ENCODE assay signal across 8 cellular contexts in the genomic region with DNA sequence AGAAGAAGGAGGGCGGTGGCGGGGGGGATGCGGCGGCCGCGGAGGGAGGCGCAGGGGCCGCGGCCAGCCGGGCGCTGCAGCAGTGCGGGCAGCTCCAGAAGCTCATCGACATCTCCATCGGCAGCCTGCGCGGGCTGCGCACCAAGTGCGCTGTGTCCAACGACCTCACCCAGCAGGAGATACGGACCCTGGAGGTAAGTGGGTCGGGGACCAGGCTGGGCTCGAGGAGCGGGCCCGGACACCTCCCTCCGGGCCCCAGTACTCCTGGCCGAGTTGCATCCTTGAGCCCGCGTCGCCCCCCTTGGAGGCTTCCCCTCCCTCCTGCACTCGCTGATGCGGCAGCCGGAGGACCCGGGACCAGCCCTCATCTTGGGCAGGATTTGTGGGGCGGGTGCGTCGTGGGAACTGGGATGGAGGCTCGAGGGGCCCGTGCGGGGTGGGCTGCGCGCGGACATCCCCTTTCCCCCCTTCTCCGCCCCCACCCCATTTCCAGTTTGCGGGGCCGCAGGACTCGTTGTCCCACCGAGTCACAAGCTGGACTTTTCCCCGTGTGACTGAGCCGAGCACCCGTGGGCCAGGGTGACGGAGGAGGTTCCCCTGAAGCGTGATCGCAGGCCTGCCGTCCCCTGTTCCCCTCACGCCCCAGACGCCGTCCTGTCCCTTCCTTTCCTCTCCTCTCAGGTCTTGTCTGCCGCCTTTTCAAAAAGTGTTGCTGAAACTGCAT. TPM values are rescaled to one million over a fixed set of nuclear protein-coding genes. Genes with fewer than 3 reads are reported as not detected.
DNase-seq lines count a peak whose midpoint lies in the region; ATAC-seq and TF ChIP-seq lines count a peak whose summit lies in the region.

No MANE protein-coding gene starts in this region.

- no peaks in the 10 kb centered on the region for H3K36me3 ChIP-seq in esophagus squamous epithelium
- H3K36me3 ChIP-seq in osteoblast (ENCODE audit: insufficient read depth, low read length): no peaks in the 10 kb centered on the region

- H3K27ac ChIP-seq in esophagus squamous epithelium (peak overlapping the region; percentile 72 to 89 (median 84)), osteoblast (ENCODE audit: low read depth, low read length) (peak overlapping the region; percentile 28)

- 0% methylated on average over 7 to 23 of the region's 58 CpGs for WGBS in esophagus squamous epithelium, 2 donors

- peak overlapping the region; percentile 59 for H2AFZ ChIP-seq in osteoblast (ENCODE audit: low read length)

- H3K4me2 ChIP-seq in osteoblast (ENCODE audit: insufficient read depth, low read length): peak overlapping the region; percentile 84

- H3K4me1 ChIP-seq in esophagus squamous epithelium (peaks cover 18 to 52% (median 24%) of the 10 kb centered on the region in 3 donors), osteoblast (ENCODE audit: insufficient read depth, low read length) (peaks cover 14% of the 10 kb centered on the region)

- H3K4me3 ChIP-seq in esophagus squamous epithelium (peak overlapping the region; percentile 68 to 91 (median 86)), osteoblast (ENCODE audit: insufficient read depth, low read length) (peak overlapping the region; percentile 79)

- H3K79me2 ChIP-seq in osteoblast (ENCODE audit: insufficient read depth, low read length): no peaks in the 10 kb centered on the region

- intact Hi-C loops in esophagus squamous epithelium (cut with DNase I): loop anchor here (10.0 kb wide), 2 partner anchors 102 to 138 kb away; no protein-coding TSS in a partner anchor

- no peak for TF ChIP-seq POLR2A in esophagus squamous epithelium (IDR thresholded peaks at IDR 0.05)

- ATAC-seq in SK-N-SH treated with all-trans-retinoic acid at 6 μM for 48 hours (peak; percentile 23), HG02973 (IDR thresholded peaks at IDR 0.05; ENCODE audit: unreplicated experiment) (no peak)

- peaks cover 20% of the 10 kb centered on the region for H4K20me1 ChIP-seq in osteoblast (ENCODE audit: insufficient read depth, low read length)

- H3K27me3 ChIP-seq in esophagus squamous epithelium (no peaks in the 10 kb centered on the region), osteoblast (ENCODE audit: insufficient read depth, low read length) (peaks cover 57% of the 10 kb centered on the region)

- TF ChIP-seq CTCF in esophagus squamous epithelium (IDR thresholded peaks at IDR 0.05) (no peak), osteoblast (IDR thresholded peaks at IDR 0.05; ENCODE audit: extremely low read depth, low read depth, low read length) (no peak)

- H3K9me3 ChIP-seq in esophagus squamous epithelium: no peaks in the 10 kb centered on the region
- no peaks in the 10 kb centered on the region for H3K9me3 ChIP-seq in osteoblast (ENCODE audit: low read depth, low read length)

- DNase-seq in NCI-H526 (lab: John Stamatoyannopoulos, UW) (peak; percentile 50 to 79), NCI-H526 treated with DMSO at 0.1 percent for 48 hours (lab: John Stamatoyannopoulos, UW) (no peak), esophagus squamous epithelium (lab: John Stamatoyannopoulos, UW) (no peak), osteoblast (ENCODE audit: insufficient read length, low spot score, missing footprints) (peak; percentile 73), NAMALWA (ENCODE audit: low spot score) (no peak), kidney tubule cell (ENCODE audit: low spot score) (no peak)

TF ChIP-seq in SK-N-SH treated with all-trans-retinoic acid at 6 μM for 48 hours, 23 proteins besides CTCF, POLR2A, EP300 and RAD21 (continues in another document):
- TF ChIP-seq PPARA (CRISPR knock-in tag; IDR thresholded peaks at IDR 0.05; ENCODE audit: borderline replicate concordance) (no peak), ZFP30 (CRISPR knock-in tag; IDR thresholded peaks at IDR 0.05) (no peak), RARB (CRISPR knock-in tag; IDR thresholded peaks at IDR 0.05) (no peak), GLIS3 (CRISPR knock-in tag; IDR thresholded peaks at IDR 0.05) (no peak), CSDC2 (CRISPR knock-in tag; IDR thresholded peaks at IDR 0.05) (no peak), ZC3H10 (CRISPR knock-in tag; IDR thresholded peaks at IDR 0.05) (no peak), SNAI2 (CRISPR knock-in tag; IDR thresholded peaks at IDR 0.05) (no peak), ESRRG (CRISPR knock-in tag; IDR thresholded peaks at IDR 0.05) (no peak), ISL1 (CRISPR knock-in tag; IDR thresholded peaks at IDR 0.05) (no peak), ZNF565 (CRISPR knock-in tag; conservative IDR thresholded peaks at IDR 0.05; ENCODE audit: low read depth) (no peak), ZNF70 (CRISPR knock-in tag; IDR thresholded peaks at IDR 0.05) (no peak), OSR1 (CRISPR knock-in tag; IDR thresholded peaks at IDR 0.05) (no peak), ARNTL (CRISPR knock-in tag; IDR thresholded peaks at IDR 0.05; ENCODE audit: borderline replicate concordance, low read depth) (no peak)
- TF ChIP-seq, protein P1, sequence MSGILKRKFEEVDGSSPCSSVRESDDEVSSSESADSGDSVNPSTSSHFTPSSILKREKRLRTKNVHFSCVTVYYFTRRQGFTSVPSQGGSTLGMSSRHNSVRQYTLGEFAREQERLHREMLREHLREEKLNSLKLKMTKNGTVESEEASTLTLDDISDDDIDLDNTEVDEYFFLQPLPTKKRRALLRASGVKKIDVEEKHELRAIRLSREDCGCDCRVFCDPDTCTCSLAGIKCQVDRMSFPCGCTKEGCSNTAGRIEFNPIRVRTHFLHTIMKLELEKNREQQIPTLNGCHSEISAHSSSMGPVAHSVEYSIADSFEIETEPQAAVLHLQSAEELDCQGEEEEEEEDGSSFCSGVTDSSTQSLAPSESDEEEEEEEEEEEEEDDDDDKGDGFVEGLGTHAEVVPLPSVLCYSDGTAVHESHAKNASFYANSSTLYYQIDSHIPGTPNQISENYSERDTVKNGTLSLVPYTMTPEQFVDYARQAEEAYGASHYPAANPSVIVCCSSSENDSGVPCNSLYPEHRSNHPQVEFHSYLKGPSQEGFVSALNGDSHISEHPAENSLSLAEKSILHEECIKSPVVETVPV (CRISPR knock-in tag; IDR thresholded peaks at IDR 0.05): no peak
- TF ChIP-seq, protein P2, sequence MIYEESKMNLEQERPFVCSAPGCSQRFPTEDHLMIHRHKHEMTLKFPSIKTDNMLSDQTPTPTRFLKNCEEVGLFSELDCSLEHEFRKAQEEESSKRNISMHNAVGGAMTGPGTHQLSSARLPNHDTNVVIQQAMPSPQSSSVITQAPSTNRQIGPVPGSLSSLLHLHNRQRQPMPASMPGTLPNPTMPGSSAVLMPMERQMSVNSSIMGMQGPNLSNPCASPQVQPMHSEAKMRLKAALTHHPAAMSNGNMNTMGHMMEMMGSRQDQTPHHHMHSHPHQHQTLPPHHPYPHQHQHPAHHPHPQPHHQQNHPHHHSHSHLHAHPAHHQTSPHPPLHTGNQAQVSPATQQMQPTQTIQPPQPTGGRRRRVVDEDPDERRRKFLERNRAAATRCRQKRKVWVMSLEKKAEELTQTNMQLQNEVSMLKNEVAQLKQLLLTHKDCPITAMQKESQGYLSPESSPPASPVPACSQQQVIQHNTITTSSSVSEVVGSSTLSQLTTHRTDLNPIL (CRISPR knock-in tag; IDR thresholded peaks at IDR 0.05; ENCODE audit: low read depth): no peak
- TF ChIP-seq, protein P3, sequence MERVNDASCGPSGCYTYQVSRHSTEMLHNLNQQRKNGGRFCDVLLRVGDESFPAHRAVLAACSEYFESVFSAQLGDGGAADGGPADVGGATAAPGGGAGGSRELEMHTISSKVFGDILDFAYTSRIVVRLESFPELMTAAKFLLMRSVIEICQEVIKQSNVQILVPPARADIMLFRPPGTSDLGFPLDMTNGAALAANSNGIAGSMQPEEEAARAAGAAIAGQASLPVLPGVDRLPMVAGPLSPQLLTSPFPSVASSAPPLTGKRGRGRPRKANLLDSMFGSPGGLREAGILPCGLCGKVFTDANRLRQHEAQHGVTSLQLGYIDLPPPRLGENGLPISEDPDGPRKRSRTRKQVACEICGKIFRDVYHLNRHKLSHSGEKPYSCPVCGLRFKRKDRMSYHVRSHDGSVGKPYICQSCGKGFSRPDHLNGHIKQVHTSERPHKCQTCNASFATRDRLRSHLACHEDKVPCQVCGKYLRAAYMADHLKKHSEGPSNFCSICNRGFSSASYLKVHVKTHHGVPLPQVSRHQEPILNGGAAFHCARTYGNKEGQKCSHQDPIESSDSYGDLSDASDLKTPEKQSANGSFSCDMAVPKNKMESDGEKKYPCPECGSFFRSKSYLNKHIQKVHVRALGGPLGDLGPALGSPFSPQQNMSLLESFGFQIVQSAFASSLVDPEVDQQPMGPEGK (CRISPR knock-in tag; IDR thresholded peaks at IDR 0.05; ENCODE audit: borderline replicate concordance): no peak
- TF ChIP-seq, protein P4, sequence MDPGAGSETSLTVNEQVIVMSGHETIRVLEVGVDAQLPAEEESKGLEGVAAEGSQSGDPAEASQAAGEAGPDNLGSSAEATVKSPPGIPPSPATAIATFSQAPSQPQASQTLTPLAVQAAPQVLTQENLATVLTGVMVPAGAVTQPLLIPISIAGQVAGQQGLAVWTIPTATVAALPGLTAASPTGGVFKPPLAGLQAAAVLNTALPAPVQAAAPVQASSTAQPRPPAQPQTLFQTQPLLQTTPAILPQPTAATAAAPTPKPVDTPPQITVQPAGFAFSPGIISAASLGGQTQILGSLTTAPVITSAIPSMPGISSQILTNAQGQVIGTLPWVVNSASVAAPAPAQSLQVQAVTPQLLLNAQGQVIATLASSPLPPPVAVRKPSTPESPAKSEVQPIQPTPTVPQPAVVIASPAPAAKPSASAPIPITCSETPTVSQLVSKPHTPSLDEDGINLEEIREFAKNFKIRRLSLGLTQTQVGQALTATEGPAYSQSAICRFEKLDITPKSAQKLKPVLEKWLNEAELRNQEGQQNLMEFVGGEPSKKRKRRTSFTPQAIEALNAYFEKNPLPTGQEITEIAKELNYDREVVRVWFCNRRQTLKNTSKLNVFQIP (CRISPR knock-in tag; IDR thresholded peaks at IDR 0.05; ENCODE audit: borderline replicate concordance, low read depth): no peak

RNA-seq across cellular contexts. Expression of a gene that starts 0.6 kb away (rescaled TPM):
- total RNA-seq in esophagus squamous epithelium (10 to 100 TPM; 22.3 to 32.4 (median 31.0) TPM), osteoblast (6.2 and 6.5 TPM in 2 replicates)

Comparison
In these comparisons a context has a peak if more than half of its experiments do, and no peak if none do; other contexts are left out.
1. DNase-seq: peak in NCI-H526 (2 of 2) and osteoblast (single experiment); none in NCI-H526 treated with DMSO at 0.1 percent for 48 hours (single experiment), esophagus squamous epithelium (single experiment), NAMALWA (single experiment) and kidney tubule cell (single experiment).